1 cellular context compared by ENCODE assay signal in the genomic region with DNA sequence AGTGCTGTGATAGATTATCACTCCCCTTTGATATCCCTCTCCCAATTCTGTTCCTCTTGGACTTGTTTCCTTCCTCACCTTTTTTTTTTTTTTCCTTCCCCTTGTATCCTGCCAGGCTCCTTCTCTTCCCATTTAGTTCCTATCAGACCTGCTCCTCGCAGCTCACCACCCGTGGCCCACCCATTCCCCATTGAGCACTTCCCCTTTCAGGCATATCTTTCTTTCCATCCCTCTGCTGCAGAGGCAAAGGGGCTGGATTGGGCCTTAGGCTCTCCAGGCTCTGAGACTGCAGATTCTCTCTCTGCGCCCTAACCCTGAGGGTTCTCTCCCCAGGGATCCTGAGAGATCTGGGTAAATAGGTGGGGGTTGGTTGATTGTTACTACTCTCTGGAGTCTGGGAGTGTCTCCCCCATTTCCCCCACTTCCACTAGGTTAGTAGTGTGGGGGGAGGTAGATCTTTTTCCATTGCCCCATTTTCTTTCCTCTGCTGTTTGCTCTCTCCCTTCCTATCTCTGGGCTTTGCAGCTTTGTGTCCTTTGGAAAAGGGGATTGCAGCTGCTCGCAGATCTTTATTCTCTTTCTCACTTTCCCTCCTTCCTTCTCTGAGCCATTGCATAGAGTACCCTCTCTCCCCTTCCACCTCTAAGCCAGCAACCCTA.
TF ChIP-seq lines count a peak whose summit lies in the region.

No MANE protein-coding gene starts in this region.

TF ChIP-seq in K562, 482 proteins besides CTCF, POLR2A, EP300 and RAD21 (continued from another document and continues in another):
- TF ChIP-seq, protein P1, sequence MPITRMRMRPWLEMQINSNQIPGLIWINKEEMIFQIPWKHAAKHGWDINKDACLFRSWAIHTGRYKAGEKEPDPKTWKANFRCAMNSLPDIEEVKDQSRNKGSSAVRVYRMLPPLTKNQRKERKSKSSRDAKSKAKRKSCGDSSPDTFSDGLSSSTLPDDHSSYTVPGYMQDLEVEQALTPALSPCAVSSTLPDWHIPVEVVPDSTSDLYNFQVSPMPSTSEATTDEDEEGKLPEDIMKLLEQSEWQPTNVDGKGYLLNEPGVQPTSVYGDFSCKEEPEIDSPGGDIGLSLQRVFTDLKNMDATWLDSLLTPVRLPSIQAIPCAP (CRISPR knock-in tag; IDR thresholded peaks at IDR 0.05; ENCODE audit: borderline replicate concordance), result no peak
- TF ChIP-seq, protein P2, sequence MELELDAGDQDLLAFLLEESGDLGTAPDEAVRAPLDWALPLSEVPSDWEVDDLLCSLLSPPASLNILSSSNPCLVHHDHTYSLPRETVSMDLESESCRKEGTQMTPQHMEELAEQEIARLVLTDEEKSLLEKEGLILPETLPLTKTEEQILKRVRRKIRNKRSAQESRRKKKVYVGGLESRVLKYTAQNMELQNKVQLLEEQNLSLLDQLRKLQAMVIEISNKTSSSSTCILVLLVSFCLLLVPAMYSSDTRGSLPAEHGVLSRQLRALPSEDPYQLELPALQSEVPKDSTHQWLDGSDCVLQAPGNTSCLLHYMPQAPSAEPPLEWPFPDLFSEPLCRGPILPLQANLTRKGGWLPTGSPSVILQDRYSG (tag; conservative IDR thresholded peaks at IDR 0.05; ENCODE audit: low read depth), result no peak
- no peak for TF ChIP-seq MTF1 (CRISPR knock-in tag; IDR thresholded peaks at IDR 0.05; ENCODE audit: borderline replicate concordance)
- no peak for TF ChIP-seq ZNF445 (CRISPR knock-in tag; IDR thresholded peaks at IDR 0.05; ENCODE audit: low read depth)
- no peak for TF ChIP-seq ZNF24 (IDR thresholded peaks at IDR 0.05)
- TF ChIP-seq ZNF444 (CRISPR knock-in tag; IDR thresholded peaks at IDR 0.05), result no peak
- TF ChIP-seq UBTF (IDR thresholded peaks at IDR 0.05; ENCODE audit: borderline replicate concordance in 1 of 2, low read depth in 2 of 2, low read length in 2 of 2), result peak in 1 of 2 experiments; percentile 63; a peak in 1 of 4 replicates
- TF ChIP-seq, protein P3, sequence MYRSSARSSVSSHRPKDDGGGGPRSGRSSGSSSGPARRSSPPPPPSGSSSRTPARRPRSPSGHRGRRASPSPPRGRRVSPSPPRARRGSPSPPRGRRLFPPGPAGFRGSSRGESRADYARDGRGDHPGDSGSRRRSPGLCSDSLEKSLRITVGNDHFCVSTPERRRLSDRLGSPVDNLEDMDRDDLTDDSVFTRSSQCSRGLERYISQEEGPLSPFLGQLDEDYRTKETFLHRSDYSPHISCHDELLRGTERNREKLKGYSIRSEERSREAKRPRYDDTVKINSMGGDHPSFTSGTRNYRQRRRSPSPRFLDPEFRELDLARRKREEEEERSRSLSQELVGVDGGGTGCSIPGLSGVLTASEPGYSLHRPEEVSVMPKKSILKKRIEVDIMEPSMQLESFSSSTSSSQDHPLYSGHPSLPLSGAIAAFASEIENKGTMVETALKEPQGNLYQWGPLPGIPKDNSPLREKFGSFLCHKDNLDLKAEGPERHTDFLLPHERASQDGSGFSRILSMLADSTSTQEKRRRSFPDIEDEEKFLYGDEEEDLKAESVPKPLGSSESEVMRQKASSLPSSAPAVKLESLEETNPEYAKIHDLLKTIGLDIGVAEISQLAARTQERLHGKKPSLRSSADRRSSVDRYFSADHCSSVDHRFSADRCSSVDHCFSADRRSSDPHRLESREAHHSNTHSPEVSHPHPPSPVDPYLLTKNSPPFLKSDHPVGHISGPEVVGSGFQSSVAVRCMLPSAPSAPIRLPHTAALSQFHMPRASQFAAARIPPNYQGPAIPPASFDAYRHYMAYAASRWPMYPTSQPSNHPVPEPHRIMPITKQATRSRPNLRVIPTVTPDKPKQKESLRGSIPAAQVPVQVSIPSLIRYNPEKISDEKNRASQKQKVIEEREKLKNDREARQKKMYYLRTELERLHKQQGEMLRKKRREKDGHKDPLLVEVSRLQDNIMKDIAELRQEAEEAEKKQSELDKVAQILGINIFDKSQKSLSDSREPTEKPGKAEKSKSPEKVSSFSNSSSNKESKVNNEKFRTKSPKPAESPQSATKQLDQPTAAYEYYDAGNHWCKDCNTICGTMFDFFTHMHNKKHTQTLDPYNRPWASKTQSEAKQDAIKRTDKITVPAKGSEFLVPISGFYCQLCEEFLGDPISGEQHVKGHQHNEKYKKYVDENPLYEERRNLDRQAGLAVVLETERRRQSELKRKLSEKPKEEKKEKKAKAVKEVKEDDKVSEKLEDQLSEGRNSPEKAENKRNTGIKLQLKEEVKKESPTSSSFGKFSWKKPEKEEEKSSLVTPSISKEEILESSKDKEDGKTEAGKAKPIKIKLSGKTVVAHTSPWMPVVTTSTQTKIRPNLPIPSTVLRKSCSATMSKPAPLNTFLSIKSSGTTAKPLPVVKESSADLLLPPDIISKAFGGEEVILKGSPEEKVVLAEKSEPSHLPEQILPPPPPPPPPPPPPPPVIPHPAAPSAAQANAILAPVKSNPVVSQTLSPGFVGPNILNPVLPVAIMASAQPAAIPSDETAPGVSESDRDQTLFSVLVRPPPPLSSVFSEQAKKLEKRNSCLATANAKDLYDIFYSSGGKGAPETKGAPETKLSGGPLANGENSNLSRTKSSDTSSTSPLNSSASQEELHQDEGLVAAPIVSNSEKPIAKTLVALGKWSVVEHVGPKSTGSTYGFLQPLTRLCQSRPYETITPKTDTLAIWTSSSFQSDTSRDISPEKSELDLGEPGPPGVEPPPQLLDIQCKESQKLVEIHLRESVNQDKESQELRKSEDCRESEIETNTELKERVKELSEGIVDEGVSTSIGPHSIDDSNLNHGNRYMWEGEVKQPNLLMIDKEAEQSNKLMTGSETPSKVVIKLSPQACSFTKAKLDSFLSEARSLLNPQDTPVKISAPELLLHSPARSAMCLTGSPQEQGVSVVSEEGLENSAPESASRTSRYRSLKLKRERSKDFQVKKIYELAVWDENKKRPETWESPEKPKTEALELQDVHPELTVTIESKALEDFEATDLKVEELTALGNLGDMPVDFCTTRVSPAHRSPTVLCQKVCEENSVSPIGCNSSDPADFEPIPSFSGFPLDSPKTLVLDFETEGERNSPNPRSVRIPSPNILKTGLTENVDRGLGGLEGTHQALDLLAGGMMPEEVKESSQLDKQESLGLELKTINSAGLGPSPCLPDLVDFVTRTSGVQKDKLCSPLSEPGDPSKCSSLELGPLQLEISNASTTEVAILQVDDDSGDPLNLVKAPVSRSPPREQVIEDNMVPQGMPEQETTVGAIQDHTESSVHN (IDR thresholded peaks at IDR 0.05; ENCODE audit: borderline replicate concordance in 1 of 2, low read depth in 1 of 2), result peak in 1 of 2 experiments; percentile 21; a peak in 1 of 4 replicates
- no peak for TF ChIP-seq BCL6 (CRISPR knock-in tag; IDR thresholded peaks at IDR 0.05)
- peak; percentile 67; the same call in 1 of the 2 replicates for TF ChIP-seq MTA1 (IDR thresholded peaks at IDR 0.05; ENCODE audit: borderline replicate concordance)
- TF ChIP-seq CCAR2 (IDR thresholded peaks at IDR 0.05; ENCODE audit: low read depth, low read length), result no peak
- 0 out of 2 replicates have a peak, but pooled peaks have one; percentile 29 for TF ChIP-seq MYC (IDR thresholded peaks at IDR 0.05; ENCODE audit: low read depth, low read length)
- no peak for TF ChIP-seq MYC (CRISPR knock-in tag; IDR thresholded peaks at IDR 0.05; ENCODE audit: borderline replicate concordance, low read depth)
- TF ChIP-seq TCF3 (CRISPR knock-in tag; IDR thresholded peaks at IDR 0.05), result peak; percentile 37; the same call in 1 of the 2 replicates
- TF ChIP-seq CTBP1 (IDR thresholded peaks at IDR 0.05; ENCODE audit: borderline replicate concordance), result peak; percentile 67; the same call in 1 of the 2 replicates
- TF ChIP-seq CXXC5 (CRISPR knock-in tag; IDR thresholded peaks at IDR 0.05), result peak; percentile 20; the same call in 1 of the 2 replicates
- TF ChIP-seq BRF1 (IDR thresholded peaks at IDR 0.05; ENCODE audit: borderline replicate concordance, extremely low read depth, insufficient read length), result no peak
- no peak for TF ChIP-seq MAFK (IDR thresholded peaks at IDR 0.05; ENCODE audit: low read length)
- no peak for TF ChIP-seq NCOA6 (IDR thresholded peaks at IDR 0.05)
- TF ChIP-seq ZNF551 (CRISPR knock-in tag; IDR thresholded peaks at IDR 0.05), result no peak
- TF ChIP-seq, protein P4, sequence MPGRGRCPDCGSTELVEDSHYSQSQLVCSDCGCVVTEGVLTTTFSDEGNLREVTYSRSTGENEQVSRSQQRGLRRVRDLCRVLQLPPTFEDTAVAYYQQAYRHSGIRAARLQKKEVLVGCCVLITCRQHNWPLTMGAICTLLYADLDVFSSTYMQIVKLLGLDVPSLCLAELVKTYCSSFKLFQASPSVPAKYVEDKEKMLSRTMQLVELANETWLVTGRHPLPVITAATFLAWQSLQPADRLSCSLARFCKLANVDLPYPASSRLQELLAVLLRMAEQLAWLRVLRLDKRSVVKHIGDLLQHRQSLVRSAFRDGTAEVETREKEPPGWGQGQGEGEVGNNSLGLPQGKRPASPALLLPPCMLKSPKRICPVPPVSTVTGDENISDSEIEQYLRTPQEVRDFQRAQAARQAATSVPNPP (IDR thresholded peaks at IDR 0.05; ENCODE audit: borderline replicate concordance, insufficient read depth, insufficient read length), result no peak
- no peak for TF ChIP-seq MIER1 (IDR thresholded peaks at IDR 0.05; ENCODE audit: low read depth)
- 0 out of 4 replicates have a peak, but pooled peaks of 1 of the 2 experiments have one; percentile 16 for TF ChIP-seq ARNT (IDR thresholded peaks at IDR 0.05)
- TF ChIP-seq, protein P5, sequence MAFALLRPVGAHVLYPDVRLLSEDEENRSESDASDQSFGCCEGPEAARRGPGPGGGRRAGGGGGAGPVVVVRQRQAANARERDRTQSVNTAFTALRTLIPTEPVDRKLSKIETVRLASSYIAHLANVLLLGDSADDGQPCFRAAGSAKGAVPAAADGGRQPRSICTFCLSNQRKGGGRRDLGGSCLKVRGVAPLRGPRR (CRISPR knock-in tag; IDR thresholded peaks at IDR 0.05), result no peak
- TF ChIP-seq DPF2 (IDR thresholded peaks at IDR 0.05), result peak; percentile 84
- no peak for TF ChIP-seq NFIX (CRISPR knock-in tag; IDR thresholded peaks at IDR 0.05; ENCODE audit: low read depth)
- TF ChIP-seq RUNX1 (IDR thresholded peaks at IDR 0.05; ENCODE audit: low read depth), result no peak
- TF ChIP-seq THRB (CRISPR knock-in tag; conservative IDR thresholded peaks at IDR 0.05), result 0 out of 2 replicates have a peak, but pooled peaks have one; percentile 7
- TF ChIP-seq CTCFL (IDR thresholded peaks at IDR 0.05; ENCODE audit: borderline replicate concordance, insufficient read depth, low read depth, low read length, poor library complexity, severe bottlenecking), result no peak
- TF ChIP-seq POLR2AphosphoS5 (IDR thresholded peaks at IDR 0.05; ENCODE audit: control insufficient read depth, insufficient read depth, low read depth, low read length), result no peak
- TF ChIP-seq ZNF282 (CRISPR knock-in tag; IDR thresholded peaks at IDR 0.05), result no peak
- TF ChIP-seq, protein P6, sequence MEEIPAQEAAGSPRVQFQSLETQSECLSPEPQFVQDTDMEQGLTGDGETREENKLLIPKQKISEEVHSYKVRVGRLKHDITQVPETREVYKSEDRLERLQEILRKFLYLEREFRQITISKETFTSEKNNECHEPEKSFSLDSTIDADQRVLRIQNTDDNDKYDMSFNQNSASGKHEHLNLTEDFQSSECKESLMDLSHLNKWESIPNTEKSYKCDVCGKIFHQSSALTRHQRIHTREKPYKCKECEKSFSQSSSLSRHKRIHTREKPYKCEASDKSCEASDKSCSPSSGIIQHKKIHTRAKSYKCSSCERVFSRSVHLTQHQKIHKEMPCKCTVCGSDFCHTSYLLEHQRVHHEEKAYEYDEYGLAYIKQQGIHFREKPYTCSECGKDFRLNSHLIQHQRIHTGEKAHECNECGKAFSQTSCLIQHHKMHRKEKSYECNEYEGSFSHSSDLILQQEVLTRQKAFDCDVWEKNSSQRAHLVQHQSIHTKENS (CRISPR knock-in tag; IDR thresholded peaks at IDR 0.05), result no peak
- no peak for TF ChIP-seq HNRNPH1 (optimal IDR thresholded peaks at IDR 0.05; ENCODE audit: low read depth, low read length)
- TF ChIP-seq HOMEZ (CRISPR knock-in tag; IDR thresholded peaks at IDR 0.05), result no peak
